In the genomic region with DNA sequence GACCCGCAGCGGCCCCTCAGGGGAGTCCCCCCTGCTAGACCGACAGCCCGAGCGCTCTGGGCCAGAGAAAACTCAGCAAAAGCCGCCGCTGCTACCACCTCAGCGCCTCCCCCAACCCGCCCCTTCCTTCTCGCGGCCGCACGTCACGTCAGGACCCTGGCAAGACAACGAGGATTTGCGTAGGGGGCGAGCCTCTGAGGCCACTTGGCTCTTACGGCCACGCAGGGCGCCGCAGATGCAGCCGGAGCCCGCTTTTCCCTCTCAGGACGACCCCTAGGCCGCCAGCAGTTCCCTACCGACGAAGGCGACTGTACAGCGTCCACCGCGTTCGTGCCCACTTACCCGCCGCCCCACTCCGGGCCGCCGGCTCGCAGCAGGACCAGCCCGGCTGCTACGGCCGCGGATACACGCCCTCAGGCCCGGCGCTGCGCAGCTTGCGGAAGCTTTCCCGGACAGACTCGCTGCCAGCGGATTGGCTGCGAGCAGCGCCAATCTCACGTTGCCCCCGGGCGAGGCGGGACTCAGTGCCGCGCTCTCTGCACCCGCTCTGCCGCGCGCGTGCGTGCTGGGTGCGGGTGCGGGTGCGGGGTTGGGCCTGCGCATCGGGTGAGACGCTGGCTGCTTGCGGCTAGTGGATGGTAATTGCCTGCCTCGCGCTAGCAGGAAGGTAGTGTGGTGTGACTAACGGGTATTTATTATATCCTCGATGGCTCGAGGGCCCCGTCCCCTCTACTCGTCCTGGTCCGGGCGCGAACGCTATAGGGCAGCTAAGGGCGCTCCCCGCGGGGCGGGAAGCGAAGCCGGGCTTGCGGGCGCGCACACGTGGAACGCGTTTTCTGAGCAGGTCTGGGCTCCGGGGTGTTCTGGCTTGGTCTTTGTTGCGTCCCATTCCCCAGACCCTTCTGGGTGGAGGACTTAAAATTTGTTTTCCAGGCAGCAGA, we compare ENCODE assay signal across 8 cellular contexts. TPM values are rescaled to one million over a fixed set of nuclear protein-coding genes. Genes with fewer than 3 reads are reported as not detected.
A peak's percentile ranks its signal among the peaks of the same experiment; 100 is the strongest.
DNase-seq lines count a peak whose midpoint lies in the region; ATAC-seq lines count a peak whose summit lies in the region.

A gene with protein sequence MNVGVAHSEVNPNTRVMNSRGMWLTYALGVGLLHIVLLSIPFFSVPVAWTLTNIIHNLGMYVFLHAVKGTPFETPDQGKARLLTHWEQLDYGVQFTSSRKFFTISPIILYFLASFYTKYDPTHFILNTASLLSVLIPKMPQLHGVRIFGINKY (minus strand): TSS at position 413 of the 941 bp plus-strand sequence. CDS start 1,744 bp downstream, outside the sequence.
A gene (plus strand): TSS at position 524 of the 941 bp plus-strand sequence. CDS start 7,360 bp downstream, outside the sequence.

- DNase-seq in CD1c-positive myeloid dendritic cell (ENCODE audit: extremely low spot score), result peak; percentile 99
- DNase-seq in NCI-H748 treated with DMSO at 0.1 percent for 48 hours (lab: John Stamatoyannopoulos, UW), result peak; percentile 90
- DNase-seq in activated CD4-positive, alpha-beta T cell treated with anti-CD3 and anti-CD28 coated beads, Interleukin-2, amount 50 U/mL, for 24 hours (ENCODE audit: low read depth in 1 of 2, low spot score in 1 of 2), result peak; percentile 85 to 91
- DNase-seq in dedifferentiated amniotic fluid mesenchymal stem cell (ENCODE audit: extremely low spot score), result peak; percentile 92
- peak; percentile 98 for DNase-seq in left lobe of liver (ENCODE audit: low spot score)
- peak; percentile 94 for DNase-seq in stimulated activated CD4-positive, alpha-beta T cell treated with anti-CD3 and anti-CD28 coated beads, Interleukin-2, amount 100 ng/mL, for 24 hours

- peak; percentile 96 for ATAC-seq in GM19397 (IDR thresholded peaks at IDR 0.05; ENCODE audit: unreplicated experiment)
- ATAC-seq in HG03565 (IDR thresholded peaks at IDR 0.05; ENCODE audit: unreplicated experiment), result peak; percentile 93
- ATAC-seq in left lobe of liver, result peak; percentile 95

RNA-seq across cellular contexts. Expression of the first gene that starts in this region (rescaled TPM):
- total RNA-seq in left lobe of liver, result 19.7 TPM

RNA-seq across cellular contexts. Expression of the second gene that starts in this region (rescaled TPM):
- 9.4 TPM for total RNA-seq in left lobe of liver

Comparison
In these comparisons a context has a peak if more than half of its experiments do, and no peak if none do; other contexts are left out.
1. Peak in every context shown above with its lines: DNase-seq and ATAC-seq.